ENCODE assay signal across 8 cellular contexts in the genomic region with DNA sequence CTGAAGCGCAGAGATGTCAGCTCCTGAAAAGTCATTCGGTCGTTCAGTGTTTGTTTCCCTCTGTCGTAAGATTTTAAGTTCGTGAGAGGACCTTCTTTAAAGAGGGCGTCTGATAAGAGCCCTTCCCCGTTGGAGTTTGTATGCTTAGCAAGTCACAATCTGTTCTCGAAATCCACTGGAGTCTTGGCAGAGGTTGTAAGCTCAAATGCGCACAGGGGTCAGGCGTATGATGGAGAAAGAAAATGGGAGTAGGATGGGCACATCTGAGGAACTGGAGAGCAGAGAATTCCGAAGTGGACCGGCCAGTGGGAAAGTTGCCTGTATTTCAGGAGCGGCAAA. TPM values are rescaled to one million over a fixed set of nuclear protein-coding genes. Genes with fewer than 3 reads are reported as not detected.
DNase-seq lines count a peak whose midpoint lies in the region; ATAC-seq and TF ChIP-seq lines count a peak whose summit lies in the region.

No MANE protein-coding gene starts in this region.

- H3K27ac ChIP-seq in endodermal cell (ENCODE audit: low read depth, low read length) (peak overlapping the region; percentile 81), vagina (peak overlapping the region; percentile 76)

- ATAC-seq in HG02938 (IDR thresholded peaks at IDR 0.05; ENCODE audit: unreplicated experiment), result peak; percentile 20
- peak; percentile 43 for ATAC-seq in mucosa of descending colon

- peak overlapping the region; percentile 96 for H3K4me3 ChIP-seq in endodermal cell (ENCODE audit: low read length)
- peak overlapping the region; percentile 58 for H3K4me3 ChIP-seq in mucosa of descending colon
- peak overlapping the region; percentile 70 to 78 for H3K4me3 ChIP-seq in vagina

- TF ChIP-seq CTCF in endodermal cell (conservative IDR thresholded peaks at IDR 0.05) (no peak), mucosa of descending colon (IDR thresholded peaks at IDR 0.05) (no peak), vagina (IDR thresholded peaks at IDR 0.05) (no peak)

- H3K4me1 Mint-ChIP-seq in activated CD4-positive, alpha-beta T cell treated with anti-CD3 and anti-CD28 coated beads, Interleukin-2, amount 10 ng/mL, durations not matched to agents 7 days and 5 days, result peaks cover 24% of the 10 kb centered on the region
- peaks cover 26% of the 10 kb centered on the region for H3K4me1 Mint-ChIP-seq in endodermal cell

- H3K9me3 ChIP-seq in endodermal cell (ENCODE audit: control insufficient read depth, low read length) (peaks cover 28% of the 10 kb centered on the region), mucosa of descending colon (no peaks in the 10 kb centered on the region), vagina (no peaks in the 10 kb centered on the region)

- CTCF ChIA-PET in activated CD4-positive, alpha-beta T cell treated with anti-CD3 and anti-CD28 coated beads, Interleukin-2, amount 10 ng/mL, durations not matched to agents 7 days and 5 days (lab: Charles Lee), result interaction anchor here (1.7 to 2.6 kb wide), 3 partner anchors 9 to 465 kb away, joined by 5 to 9 read pairs (median 7); a partner anchor contains a TSS

- 2 to 6% methylated on average over 10 to 13 of the region's 13 CpGs for WGBS in endodermal cell (ENCODE audit: insufficient coverage in 1 of 2, insufficient read length in 1 of 2), 2 experiments

- DNase-seq in activated CD4-positive, alpha-beta T cell treated with anti-CD3 and anti-CD28 coated beads, Interleukin-2, amount 10 ng/mL, durations not matched to agents 7 days and 5 days, result no peak
- DNase-seq in activated CD4-positive, alpha-beta T cell treated with anti-CD3 and anti-CD28 coated beads for 4 hours, result no peak
- DNase-seq in RPMI7951 (ENCODE audit: low read depth), result peak; percentile 28
- DNase-seq in endodermal cell, result no peak
- no peak for DNase-seq in mucosa of descending colon
- DNase-seq in vagina (ENCODE audit: extremely low spot score in 2 of 2), result no peak
- DNase-seq in T1000 (lab: John Stamatoyannopoulos, UW), result no peak

- peak overlapping the region; percentile 92 for H3K4me3 Mint-ChIP-seq in activated CD4-positive, alpha-beta T cell treated with anti-CD3 and anti-CD28 coated beads, Interleukin-2, amount 10 ng/mL, durations not matched to agents 7 days and 5 days
- H3K4me3 Mint-ChIP-seq in endodermal cell, result peak overlapping the region; percentile 86

- intact Hi-C loops in mucosa of descending colon (cut with DNase I, micrococcal nuclease), result no loop called here
- intact Hi-C loops in vagina (cut with DNase I), result no loop called here

- H3K36me3 ChIP-seq in endodermal cell (ENCODE audit: control insufficient read depth, insufficient read depth, low read length) (peaks cover 17% of the 10 kb centered on the region), mucosa of descending colon (ENCODE audit: low read depth) (no peaks in the 10 kb centered on the region), vagina (no peaks in the 10 kb centered on the region)

- POLR2A ChIA-PET in activated CD4-positive, alpha-beta T cell treated with anti-CD3 and anti-CD28 coated beads, Interleukin-2, amount 10 ng/mL, durations not matched to agents 7 days and 5 days (lab: Charles Lee), result no interaction called here

- no peaks in the 10 kb centered on the region for H3K27me3 ChIP-seq in endodermal cell (ENCODE audit: control insufficient read depth, insufficient read depth, low read length, poor library complexity, severe bottlenecking)
- no peaks in the 10 kb centered on the region for H3K27me3 ChIP-seq in vagina

- H3K9me3 Mint-ChIP-seq in activated CD4-positive, alpha-beta T cell treated with anti-CD3 and anti-CD28 coated beads, Interleukin-2, amount 10 ng/mL, durations not matched to agents 7 days and 5 days, result peaks cover 5% of the 10 kb centered on the region
- peaks cover 40% of the 10 kb centered on the region for H3K9me3 Mint-ChIP-seq in endodermal cell

- H3K27ac Mint-ChIP-seq in activated CD4-positive, alpha-beta T cell treated with anti-CD3 and anti-CD28 coated beads, Interleukin-2, amount 10 ng/mL, durations not matched to agents 7 days and 5 days, result peak overlapping the region; percentile 87
- H3K27ac Mint-ChIP-seq in endodermal cell, result peak overlapping the region; percentile 98

- no peak for TF ChIP-seq POLR2A in vagina (IDR thresholded peaks at IDR 0.05)

- H3K4me1 ChIP-seq in endodermal cell (ENCODE audit: control insufficient read depth, insufficient read depth, low read length), result no peaks in the 10 kb centered on the region
- peaks cover 10% of the 10 kb centered on the region for H3K4me1 ChIP-seq in mucosa of descending colon (ENCODE audit: low read depth)
- H3K4me1 ChIP-seq in vagina, result peaks cover 20% of the 10 kb centered on the region

- H3K9ac ChIP-seq in endodermal cell (ENCODE audit: extremely low read depth, low read length, poor library complexity, severe bottlenecking), result peak overlapping the region; percentile 79

- peaks cover 11% of the 10 kb centered on the region for H3K36me3 Mint-ChIP-seq in activated CD4-positive, alpha-beta T cell treated with anti-CD3 and anti-CD28 coated beads, Interleukin-2, amount 10 ng/mL, durations not matched to agents 7 days and 5 days (ENCODE audit: low read depth)
- peaks cover 53% of the 10 kb centered on the region for H3K36me3 Mint-ChIP-seq in endodermal cell (ENCODE audit: low read depth)

- H3K27me3 Mint-ChIP-seq in activated CD4-positive, alpha-beta T cell treated with anti-CD3 and anti-CD28 coated beads, Interleukin-2, amount 10 ng/mL, durations not matched to agents 7 days and 5 days, result no peaks in the 10 kb centered on the region
- no peaks in the 10 kb centered on the region for H3K27me3 Mint-ChIP-seq in endodermal cell (ENCODE audit: insufficient read depth)

RNA-seq across cellular contexts. Expression of a gene that starts 0.7 kb away (rescaled TPM):
- 10 to 100 TPM; 56.0 to 62.4 TPM for total RNA-seq in activated CD4-positive, alpha-beta T cell treated with anti-CD3 and anti-CD28 coated beads, Interleukin-2, amount 10 ng/mL, durations not matched to agents 7 days and 5 days
- total RNA-seq in RPMI7951 (2014; rRNA removed; shearing (Covaris generic)), result 138 and 183 TPM in 2 replicates
- total RNA-seq in endodermal cell (100 to 1,000 TPM; 453 to 480 TPM), mucosa of descending colon (100 to 1,000 TPM; 178 to 243 (median 235) TPM), vagina (137 TPM)
- 154 TPM for polyA plus RNA-seq in endodermal cell (2013, experiment 1 of 2)
- 158 TPM for polyA plus RNA-seq in endodermal cell (2013, experiment 2 of 2)
